8 cellular contexts compared by ENCODE assay signal in genomic region chr17:42067371-42068180, GRCh38. TPM values are rescaled to one million over a fixed set of nuclear protein-coding genes. Genes with fewer than 3 reads are reported as not detected.
DNase-seq lines count a peak whose midpoint lies in the region; ATAC-seq, FAIRE-seq and TF ChIP-seq lines count a peak whose summit lies in the region.

No MANE protein-coding gene starts in this region.

- H3K27me3 ChIP-seq in OCI-LY3 (ENCODE audit: low read depth, low read length), result no peaks in the 10 kb centered on the region

- H3K4me1 ChIP-seq in A549 (peaks cover 4% of the 10 kb centered on the region; the same call in 2 of the 3 replicates), OCI-LY3 (ENCODE audit: low read length) (peaks cover 29% of the 10 kb centered on the region)

- no peaks in the 10 kb centered on the region for H3K36me3 Mint-ChIP-seq in activated T-cell treated with anti-CD3 and anti-CD28 coated beads, Interleukin-2, amount 50 U/mL, for 4 hours (ENCODE audit: insufficient read depth)
- H3K36me3 Mint-ChIP-seq in osteocyte (ENCODE audit: unreplicated experiment), result no peaks in the 10 kb centered on the region
- H3K36me3 Mint-ChIP-seq in type B pancreatic cell, result no peaks in the 10 kb centered on the region

- no peak overlapping the region for H2AFZ ChIP-seq in OCI-LY3 (ENCODE audit: low read depth, low read length)

- CTCF ChIA-PET in A549 (lab: Yijun Ruan, JAX), result interaction anchor here (0.6 to 16.9 kb wide), 28 partner anchors 10 to 970 kb away, joined by 3 to 454 read pairs (median 5); partner anchors contain the start of genes DHX58, KAT2A, NKIRAS2 and ZNF385C

- H3K4me3 ChIP-seq in A549, result no peak overlapping the region
- H3K4me3 ChIP-seq in OCI-LY3 (ENCODE audit: low read length), result no peak overlapping the region
- H3K4me3 ChIP-seq in fibroblast of the aortic adventitia (ENCODE audit: low read depth, low read length), result no peak overlapping the region

- H4K20me1 ChIP-seq in OCI-LY3 (ENCODE audit: insufficient read depth, low read length), result peaks cover 86% of the 10 kb centered on the region

- H3K27me3 Mint-ChIP-seq in activated T-cell treated with anti-CD3 and anti-CD28 coated beads, Interleukin-2, amount 50 U/mL, for 4 hours (ENCODE audit: low read depth), result peaks cover 16% of the 10 kb centered on the region
- H3K27me3 Mint-ChIP-seq in osteocyte (ENCODE audit: unreplicated experiment), result peaks cover 10% of the 10 kb centered on the region
- H3K27me3 Mint-ChIP-seq in type B pancreatic cell, result peaks cover 22% of the 10 kb centered on the region

- H3K9me3 Mint-ChIP-seq in activated T-cell treated with anti-CD3 and anti-CD28 coated beads, Interleukin-2, amount 50 U/mL, for 4 hours, result no peaks in the 10 kb centered on the region
- no peaks in the 10 kb centered on the region for H3K9me3 Mint-ChIP-seq in osteocyte (ENCODE audit: unreplicated experiment)
- no peaks in the 10 kb centered on the region for H3K9me3 Mint-ChIP-seq in type B pancreatic cell

- DNase-seq in A549 (ENCODE audit: low read depth in 1 of 2, low spot score in 1 of 2), result peak; percentile 68 to 79
- DNase-seq in GM12891 (ENCODE audit: insufficient read length, low spot score), result no peak
- peak; percentile 71 for DNase-seq in activated T-cell treated with anti-CD3 and anti-CD28 coated beads, Interleukin-2, amount 50 U/mL, for 4 hours
- peak; percentile 44 for DNase-seq in fibroblast of the aortic adventitia (ENCODE audit: low read depth)
- DNase-seq in osteocyte (ENCODE audit: extremely low spot score, unreplicated experiment), result no peak
- DNase-seq in type B pancreatic cell (ENCODE audit: extremely low spot score, unreplicated experiment), result no peak

- no peak overlapping the region for H3K9ac ChIP-seq in OCI-LY3 (ENCODE audit: low read length)

- H3K4me3 Mint-ChIP-seq in activated T-cell treated with anti-CD3 and anti-CD28 coated beads, Interleukin-2, amount 50 U/mL, for 4 hours, result no peak overlapping the region
- H3K4me3 Mint-ChIP-seq in osteocyte (ENCODE audit: unreplicated experiment), result no peak overlapping the region
- H3K4me3 Mint-ChIP-seq in type B pancreatic cell, result no peak overlapping the region

- 40% methylated on average over 14 of the region's 14 CpGs for WGBS in A549 (ENCODE audit: missing lambda C conversion rate)

- H3K27ac ChIP-seq in A549 (no peak overlapping the region), OCI-LY3 (ENCODE audit: low read length) (no peak overlapping the region)

- H3K4me2 ChIP-seq in A549 (0 out of 3 replicates have a peak overlapping the region, but pooled peaks have one; percentile 22), OCI-LY3 (ENCODE audit: low read length) (no peak overlapping the region)

- H3K79me2 ChIP-seq in OCI-LY3 (ENCODE audit: low read length), result peaks cover 96% of the 10 kb centered on the region

- TF ChIP-seq EP300 in A549 (IDR thresholded peaks at IDR 0.05), result no peak

- no peak for TF ChIP-seq POLR2A in A549 (IDR thresholded peaks at IDR 0.05; ENCODE audit: low read length)
- TF ChIP-seq POLR2A in GM12891 (IDR thresholded peaks at IDR 0.05; ENCODE audit: low read depth, low read length), result no peak

- H3K27ac Mint-ChIP-seq in osteocyte (ENCODE audit: unreplicated experiment), result no peak overlapping the region
- H3K27ac Mint-ChIP-seq in type B pancreatic cell, result no peak overlapping the region

- H3K4me1 Mint-ChIP-seq in activated T-cell treated with anti-CD3 and anti-CD28 coated beads, Interleukin-2, amount 50 U/mL, for 4 hours (ENCODE audit: low read depth), result peaks cover 5% of the 10 kb centered on the region
- peaks cover 4% of the 10 kb centered on the region for H3K4me1 Mint-ChIP-seq in osteocyte (ENCODE audit: unreplicated experiment)
- peaks cover 6% of the 10 kb centered on the region for H3K4me1 Mint-ChIP-seq in type B pancreatic cell (ENCODE audit: unreplicated experiment)

- POLR2A ChIA-PET in A549 (lab: Yijun Ruan, JAX), result interaction anchor here (0.6 kb wide), 1 partner anchor 26 kb away, joined by 3 read pairs; no protein-coding TSS in a partner anchor

- H3K36me3 ChIP-seq in OCI-LY3 (replicated peaks; ENCODE audit: low read depth, low read length), result peaks cover 26% of the 10 kb centered on the region

- TF ChIP-seq RAD21 in A549 (conservative IDR thresholded peaks at IDR 0.05 in 1 of 2, IDR thresholded peaks at IDR 0.05 in 1 of 2), result peak; percentile 59 to 67

- peak; percentile 62 to 84 for ATAC-seq in A549
- peak; percentile 52 to 57 for ATAC-seq in activated T-cell treated with anti-CD3 and anti-CD28 coated beads, Interleukin-2, amount 50 U/mL, for 4 hours
- no peak for ATAC-seq in GM21619 (IDR thresholded peaks at IDR 0.05; ENCODE audit: unreplicated experiment)

- peak; percentile 72 for FAIRE-seq in A549 (lab: Jason Lieb, UNC)
- peak; percentile 94 for FAIRE-seq in GM12891 (lab: Jason Lieb, UNC)

- no peaks in the 10 kb centered on the region for H3K9me3 ChIP-seq in A549
- no peaks in the 10 kb centered on the region for H3K9me3 ChIP-seq in OCI-LY3 (ENCODE audit: insufficient read depth, low read length)

- TF ChIP-seq CTCF in A549 (IDR thresholded peaks at IDR 0.05) (peak; percentile 92), OCI-LY3 (IDR thresholded peaks at IDR 0.05; ENCODE audit: low read depth, low read length) (peak; percentile 94), fibroblast of the aortic adventitia (IDR thresholded peaks at IDR 0.05; ENCODE audit: insufficient read depth, low read length) (peak; percentile 88), osteocyte (IDR thresholded peaks at IDR 0.05) (peak; percentile 80), type B pancreatic cell (conservative IDR thresholded peaks at IDR 0.05) (peak; percentile 89)

RNA-seq across cellular contexts. Expression of gene C17orf113, which starts 17.2 kb away (rescaled TPM):
- polyA plus RNA-seq in A549 (2011; rRNA removed) (1.0 and 1.4 TPM in 2 replicates), A549 (2017; fragmentation: RNase III; extraction: RNeasy Plus Mini Kit Qiagen cat#74134 plus additional on column Dnase treatment) (0.55 to 0.80 TPM (median 0.67 TPM) in 3 replicates)
- polyA plus RNA-seq in A549 (2012; cell fraction: cytosol; rRNA removed), result 0.56 and 0.87 TPM in 2 replicates
- polyA plus RNA-seq in A549 (2012; cell fraction: nucleus; rRNA removed), result 1.2 and 1.4 TPM in 2 replicates
- polyA minus RNA-seq in A549 (2011; rRNA and poly(A)+ RNA removed), result 1.5 and 1.8 TPM in 2 replicates
- 0.19 TPM for polyA plus RNA-seq in GM12891 (2012; ENCODE audit: low read depth, missing spikeins)
- under 1 TPM in 2 of 3 donors, not detected in 1; 0.08 to 0.13 TPM for total RNA-seq in activated T-cell treated with anti-CD3 and anti-CD28 coated beads, Interleukin-2, amount 50 U/mL, for 4 hours
- total RNA-seq in fibroblast of the aortic adventitia (ENCODE audit: low replicate concordance) (0.09 and 0.49 TPM in 2 replicates), osteocyte (1.3 and 1.6 TPM in 2 replicates), type B pancreatic cell (ENCODE audit: low replicate concordance) (2.1 and 3.0 TPM in 2 replicates)

RNA-seq across cellular contexts. Expression of gene ZNF385C, which starts 30.7 kb away (rescaled TPM):
- polyA plus RNA-seq in A549 (2011; rRNA removed), result 0.61 and 0.86 TPM in 2 replicates
- polyA plus RNA-seq in A549 (2012; cell fraction: cytosol; rRNA removed), result 0.17 and 0.31 TPM in 2 replicates
- polyA plus RNA-seq in A549 (2012; cell fraction: nucleus; rRNA removed), result 0.55 and 0.70 TPM in 2 replicates
- 0.12 to 0.16 TPM (median 0.13 TPM) in 3 replicates for polyA plus RNA-seq in A549 (2017; fragmentation: RNase III; extraction: RNeasy Plus Mini Kit Qiagen cat#74134 plus additional on column Dnase treatment)
- 0.08 and 0.34 TPM in 2 replicates for polyA minus RNA-seq in A549 (2011; rRNA and poly(A)+ RNA removed)
- 1.1 TPM for polyA plus RNA-seq in GM12891 (2012; ENCODE audit: low read depth, missing spikeins)
- under 1 TPM in 2 of 3 donors, not detected in 1; 0.29 to 0.43 TPM for total RNA-seq in activated T-cell treated with anti-CD3 and anti-CD28 coated beads, Interleukin-2, amount 50 U/mL, for 4 hours
- not detected in 2 replicates for total RNA-seq in fibroblast of the aortic adventitia (ENCODE audit: low replicate concordance)
- total RNA-seq in osteocyte, result 0.16 TPM in 1 of 2 replicates, not detected in the other
- total RNA-seq in type B pancreatic cell (ENCODE audit: low replicate concordance), result 1.7 and 3.3 TPM in 2 replicates

RNA-seq across cellular contexts. Expression of gene DHX58, which starts 44.9 kb away (rescaled TPM):
- polyA plus RNA-seq in A549 (2011; rRNA removed) (0.59 and 0.70 TPM in 2 replicates), A549 (2017; fragmentation: RNase III; extraction: RNeasy Plus Mini Kit Qiagen cat#74134 plus additional on column Dnase treatment) (0.26 to 0.37 TPM (median 0.37 TPM) in 3 replicates)
- 0.36 and 0.43 TPM in 2 replicates for polyA plus RNA-seq in A549 (2012; cell fraction: cytosol; rRNA removed)
- polyA plus RNA-seq in A549 (2012; cell fraction: nucleus; rRNA removed), result 1.4 and 1.5 TPM in 2 replicates
- 1.0 and 1.5 TPM in 2 replicates for polyA minus RNA-seq in A549 (2011; rRNA and poly(A)+ RNA removed)
- polyA plus RNA-seq in GM12891 (2012; ENCODE audit: low read depth, missing spikeins), result 21.0 TPM
- total RNA-seq in activated T-cell treated with anti-CD3 and anti-CD28 coated beads, Interleukin-2, amount 50 U/mL, for 4 hours, result 1 to 10 TPM; 2.0 to 8.4 (median 6.9) TPM
- total RNA-seq in fibroblast of the aortic adventitia (ENCODE audit: low replicate concordance) (11.3 and 24.3 TPM in 2 replicates), osteocyte (2.3 and 2.4 TPM in 2 replicates), type B pancreatic cell (ENCODE audit: low replicate concordance) (0.72 and 1.3 TPM in 2 replicates)

RNA-seq across cellular contexts. Expression of gene NKIRAS2, which starts 47.7 kb away (rescaled TPM):
- polyA plus RNA-seq in A549 (2011; rRNA removed) (52.2 and 54.3 TPM in 2 replicates), A549 (2017; fragmentation: RNase III; extraction: RNeasy Plus Mini Kit Qiagen cat#74134 plus additional on column Dnase treatment) (44.1 to 48.0 TPM (median 45.2 TPM) in 3 replicates)
- polyA plus RNA-seq in A549 (2012; cell fraction: cytosol; rRNA removed), result 65.0 and 77.2 TPM in 2 replicates
- polyA plus RNA-seq in A549 (2012; cell fraction: nucleus; rRNA removed), result 46.1 and 47.2 TPM in 2 replicates
- 37.4 and 42.0 TPM in 2 replicates for polyA minus RNA-seq in A549 (2011; rRNA and poly(A)+ RNA removed)
- 22.6 TPM for polyA plus RNA-seq in GM12891 (2012; ENCODE audit: low read depth, missing spikeins)
- 10 to 100 TPM; 33.4 to 35.8 (median 34.2) TPM for total RNA-seq in activated T-cell treated with anti-CD3 and anti-CD28 coated beads, Interleukin-2, amount 50 U/mL, for 4 hours
- total RNA-seq in fibroblast of the aortic adventitia (ENCODE audit: low replicate concordance) (17.1 and 27.1 TPM in 2 replicates), osteocyte (48.9 and 51.3 TPM in 2 replicates), type B pancreatic cell (ENCODE audit: low replicate concordance) (44.7 and 45.0 TPM in 2 replicates)

RNA-seq across cellular contexts. Expression of gene DNAJC7, which starts 50.3 kb away (rescaled TPM):
- polyA plus RNA-seq in A549 (2011; rRNA removed) (95.3 and 116 TPM in 2 replicates), A549 (2017; fragmentation: RNase III; extraction: RNeasy Plus Mini Kit Qiagen cat#74134 plus additional on column Dnase treatment) (140 to 161 TPM (median 148 TPM) in 3 replicates)
- 48.6 and 54.5 TPM in 2 replicates for polyA plus RNA-seq in A549 (2012; cell fraction: cytosol; rRNA removed)
- 18.1 and 33.8 TPM in 2 replicates for polyA plus RNA-seq in A549 (2012; cell fraction: nucleus; rRNA removed)
- polyA minus RNA-seq in A549 (2011; rRNA and poly(A)+ RNA removed), result 71.3 and 71.5 TPM in 2 replicates
- polyA plus RNA-seq in GM12891 (2012; ENCODE audit: low read depth, missing spikeins), result 101 TPM
- total RNA-seq in activated T-cell treated with anti-CD3 and anti-CD28 coated beads, Interleukin-2, amount 50 U/mL, for 4 hours, result 100 to 1,000 TPM; 144 to 154 (median 147) TPM
- total RNA-seq in fibroblast of the aortic adventitia (ENCODE audit: low replicate concordance) (58.0 and 131 TPM in 2 replicates), osteocyte (73.9 and 92.8 TPM in 2 replicates), type B pancreatic cell (ENCODE audit: low replicate concordance) (77.3 and 88.7 TPM in 2 replicates)

Comparison
In these comparisons a context has a peak if more than half of its experiments do, and no peak if none do; other contexts are left out.
1. DNase-seq: peak in A549 (2 of 2), activated T-cell treated with anti-CD3 and anti-CD28 coated beads, Interleukin-2, amount 50 U/mL, for 4 hours (single experiment) and fibroblast of the aortic adventitia (single experiment); none in GM12891 (single experiment), osteocyte (single experiment) and type B pancreatic cell (single experiment).
2. Peak in every context shown above with its lines, with median percentiles within 50 percentile points of each other: CTCF ChIP-seq.